Comparison of ENCODE assay signal across 24 cellular contexts in genomic region chr9:127215266-127216209, GRCh38.
"Had no signal": no experiment of that assay in that cellular context is flagged by ENCODE, and none has a peak within 500 bp of the region (broad histone marks: within the 10 kb centered on the region; RNA-seq: fewer than 3 reads in every experiment).

No MANE protein-coding gene starts in this region.

- H3K27me3 ChIP-seq: neural progenitor cell, right atrium auricular region, upper lobe of right lung had no signal

- H3K9me3 ChIP-seq: right atrium auricular region, upper lobe of right lung had no signal

- H3K27me3 Mint-ChIP-seq: effector memory CD8-positive, alpha-beta T cell; naive B cell; stimulated activated memory B cell treated with anti-CD40 and anti-IgM and Interleukin-4, amounts not matched to agents 10 μg/mL and 1 μg/mL and 100 μg/mL, for 72 hours; stimulated activated naive CD8-positive, alpha-beta T cell treated with anti-CD3 and anti-CD28 coated beads, Interleukin-15, amount 100 ng/mL, for 72 hours had no signal

- H3K4me3 ChIP-seq: neural progenitor cell, right atrium auricular region, smooth muscle cell, upper lobe of right lung had no signal

- DNase-seq: activated CD4-positive, alpha-beta T cell treated with anti-CD3 and anti-CD28 coated beads, Interleukin-2, amount 50 U/mL, for 1 hour; activated naive CD4-positive, alpha-beta T cell treated with anti-CD3 and anti-CD28 coated beads, Interleukin-2, amount 50 U/mL, for 16 hours; activated T-cell treated with anti-CD3 and anti-CD28 coated beads for 4 hours; activated T-cell treated with anti-CD3 and anti-CD28 coated beads, Interleukin-2, amount 50 U/mL, for 72 hours; amniotic stem cell; cortex of kidney; effector memory CD8-positive, alpha-beta T cell; left ventricle myocardium superior; naive B cell; occipital lobe; stimulated activated CD4-positive, alpha-beta T cell treated with anti-CD3 and anti-CD28 coated beads, Interleukin-1b, Interleukin-23, amount 100 ng/mL, for 48 hours; stimulated activated CD4-positive, alpha-beta T cell treated with anti-CD3 and anti-CD28 coated beads, Interleukin-4, amount 100 ng/mL, for 4 hours; stimulated activated CD8-positive, alpha-beta memory T cell treated with anti-CD3 and anti-CD28 coated beads, Interleukin-4, amount 100 ng/mL, for 48 hours; stimulated activated naive CD8-positive, alpha-beta T cell treated with anti-CD3 and anti-CD28 coated beads, Interleukin-15, amount 100 ng/mL, for 72 hours; T-helper 9 cell; upper lobe of right lung had no signal

- H3K36me3 Mint-ChIP-seq: mesothelial cell of epicardium; naive B cell; neural progenitor cell; stimulated activated memory B cell treated with anti-CD40 and anti-IgM and Interleukin-4, amounts not matched to agents 10 μg/mL and 1 μg/mL and 100 μg/mL, for 72 hours; WTC11 had no signal

- H3K27ac Mint-ChIP-seq: activated T-cell treated with anti-CD3 and anti-CD28 coated beads, Interleukin-2, amount 50 U/mL, for 72 hours; effector memory CD8-positive, alpha-beta T cell; mesothelial cell of epicardium; neural progenitor cell; stimulated activated memory B cell treated with anti-CD40 and anti-IgM and Interleukin-4, amounts not matched to agents 10 μg/mL and 1 μg/mL and 100 μg/mL, for 72 hours; stimulated activated naive CD8-positive, alpha-beta T cell treated with anti-CD3 and anti-CD28 coated beads, Interleukin-15, amount 100 ng/mL, for 72 hours; WTC11 had no signal

- H3K36me3 ChIP-seq: brain microvascular endothelial cell, neural progenitor cell, right atrium auricular region, upper lobe of right lung had no signal

- H3K27ac ChIP-seq: brain microvascular endothelial cell, neural progenitor cell, right atrium auricular region, upper lobe of right lung had no signal

- ATAC-seq: left ventricle myocardium superior; stimulated activated memory B cell treated with anti-CD40 and anti-IgM and Interleukin-4, amounts not matched to agents 10 μg/mL and 1 μg/mL and 100 μg/mL, for 72 hours; WTC11 had no signal

- H3K9me3 Mint-ChIP-seq: activated T-cell treated with anti-CD3 and anti-CD28 coated beads, Interleukin-2, amount 50 U/mL, for 72 hours; effector memory CD8-positive, alpha-beta T cell; mesothelial cell of epicardium; naive B cell; neural progenitor cell; stimulated activated memory B cell treated with anti-CD40 and anti-IgM and Interleukin-4, amounts not matched to agents 10 μg/mL and 1 μg/mL and 100 μg/mL, for 72 hours; stimulated activated naive CD8-positive, alpha-beta T cell treated with anti-CD3 and anti-CD28 coated beads, Interleukin-15, amount 100 ng/mL, for 72 hours; WTC11 had no signal

- FAIRE-seq: astrocyte had no signal

- H3K4me3 Mint-ChIP-seq: activated T-cell treated with anti-CD3 and anti-CD28 coated beads, Interleukin-2, amount 50 U/mL, for 72 hours; effector memory CD8-positive, alpha-beta T cell; mesothelial cell of epicardium; naive B cell; neural progenitor cell; stimulated activated memory B cell treated with anti-CD40 and anti-IgM and Interleukin-4, amounts not matched to agents 10 μg/mL and 1 μg/mL and 100 μg/mL, for 72 hours; stimulated activated naive CD8-positive, alpha-beta T cell treated with anti-CD3 and anti-CD28 coated beads, Interleukin-15, amount 100 ng/mL, for 72 hours; WTC11 had no signal
